In genomic region chr1:26475989-26476388, GRCh38 we compare ENCODE assay signal across 1 cellular context.
TF ChIP-seq lines count a peak whose summit lies in the region.

No MANE protein-coding gene starts in this region.

TF ChIP-seq in GM23338, 12 proteins besides CTCF, POLR2A, EP300 and RAD21:
- TF ChIP-seq POLR2AphosphoS5 (IDR thresholded peaks at IDR 0.05; ENCODE audit: low read depth): no peak
- no peak for TF ChIP-seq ZNF114 (CRISPR knock-in tag; IDR thresholded peaks at IDR 0.05)
- no peak for TF ChIP-seq STAT1 (IDR thresholded peaks at IDR 0.05; ENCODE audit: unreplicated experiment)
- no peak for TF ChIP-seq NANOG (IDR thresholded peaks at IDR 0.05; ENCODE audit: borderline replicate concordance)
- TF ChIP-seq EZH2phosphoT487 (IDR thresholded peaks at IDR 0.05; ENCODE audit: unreplicated experiment): no peak
- TF ChIP-seq ZNF331 (CRISPR knock-in tag; IDR thresholded peaks at IDR 0.05; ENCODE audit: low read depth): no peak
- TF ChIP-seq EZH2 (IDR thresholded peaks at IDR 0.05; ENCODE audit: low read depth, unreplicated experiment): no peak
- no peak for TF ChIP-seq ETS1 (IDR thresholded peaks at IDR 0.05)
- TF ChIP-seq ZNF462 (CRISPR knock-in tag; IDR thresholded peaks at IDR 0.05): no peak
- no peak for TF ChIP-seq REST (IDR thresholded peaks at IDR 0.05; ENCODE audit: unreplicated experiment)
- TF ChIP-seq JUNB (IDR thresholded peaks at IDR 0.05; ENCODE audit: unreplicated experiment): no peak
- TF ChIP-seq CREB1 (CRISPR knock-in tag; IDR thresholded peaks at IDR 0.05; ENCODE audit: low read depth): no peak
